In genomic region chr1:63557365-63557987, GRCh38 we compare ENCODE assay signal across 1 cellular context.
TF ChIP-seq lines count a peak whose summit lies in the region.

No MANE protein-coding gene starts in this region.

TF ChIP-seq in endothelial cell of umbilical vein, 7 proteins besides CTCF, POLR2A, EP300 and RAD21 (continued from another document):
- TF ChIP-seq EZH2 (IDR thresholded peaks at IDR 0.05; ENCODE audit: borderline replicate concordance, low read depth, low read length, severe bottlenecking) (no peak), GATA2 (IDR thresholded peaks at IDR 0.05; ENCODE audit: insufficient read depth, insufficient read length, low read depth, low read length) (no peak), POLR2AphosphoS5 (IDR thresholded peaks at IDR 0.05; ENCODE audit: insufficient read depth, low read depth, low read length) (no peak)
- TF ChIP-seq, protein P1, sequence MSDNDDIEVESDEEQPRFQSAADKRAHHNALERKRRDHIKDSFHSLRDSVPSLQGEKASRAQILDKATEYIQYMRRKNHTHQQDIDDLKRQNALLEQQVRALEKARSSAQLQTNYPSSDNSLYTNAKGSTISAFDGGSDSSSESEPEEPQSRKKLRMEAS (IDR thresholded peaks at IDR 0.05; ENCODE audit: insufficient read depth, insufficient read length) = no peak
